ENCODE assay signal across 6 cellular contexts in the genomic region with DNA sequence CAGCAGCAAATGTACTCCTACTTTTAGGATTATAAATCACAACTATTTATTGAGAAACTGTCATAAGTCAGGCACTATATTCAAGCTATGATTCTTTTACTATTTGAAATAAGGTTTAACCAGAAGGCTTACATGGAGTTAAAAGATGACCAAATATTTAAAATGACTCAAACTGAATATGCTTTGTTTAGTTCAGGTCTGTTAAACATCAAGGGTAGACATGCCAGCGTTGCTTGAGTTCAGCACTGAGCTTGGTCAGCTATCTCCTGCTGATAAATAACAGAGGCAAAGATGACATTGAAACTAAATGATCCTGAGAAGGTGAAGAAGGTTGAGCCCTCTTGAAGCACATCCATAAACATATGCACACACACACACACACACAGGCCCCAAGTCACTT.
DNase-seq lines count a peak whose midpoint lies in the region; ATAC-seq, FAIRE-seq and TF ChIP-seq lines count a peak whose summit lies in the region.
"Not testable (repeated sequence)": the region's sequence is repeated elsewhere in the genome, so short reads cannot be mapped to it uniquely, and the experiment has no call there.

No MANE protein-coding gene starts in this region.

- H3K4me3 Mint-ChIP-seq in neural crest cell = not testable (repeated sequence)

- FAIRE-seq in RCC 7860 (lab: Jason Lieb, UNC) (peak; percentile 96), frontal cortex (lab: Jason Lieb, UNC) (peak; percentile 63)

- in situ Hi-C loops in Caki2 (cut with HindIII; ENCODE audit: low pct_unique_long_range_greater_than_20kb, low sequenced_read_pairs) = not testable (repeated sequence)

- not testable (repeated sequence) for TF ChIP-seq CTCF in neural crest cell (conservative IDR thresholded peaks at IDR 0.05)

- ATAC-seq in GM18907 (IDR thresholded peaks at IDR 0.05; ENCODE audit: unreplicated experiment) = peak; percentile 67

- H3K27ac Mint-ChIP-seq in neural crest cell (ENCODE audit: unreplicated experiment) = peak overlapping the region; percentile 19

- H3K27me3 Mint-ChIP-seq in neural crest cell (ENCODE audit: low read depth) = not testable (repeated sequence)

- not testable (repeated sequence) for H3K4me1 Mint-ChIP-seq in neural crest cell

- H3K9me3 Mint-ChIP-seq in neural crest cell = not testable (repeated sequence)

- DNase-seq in Caki2 (ENCODE audit: low read depth) (peak; percentile 15), kidney glomerular epithelial cell (lab: John Stamatoyannopoulos, UW) (peak; percentile 33)
- not testable (repeated sequence) for DNase-seq in RCC 7860 (ENCODE audit: low spot score); frontal cortex (ENCODE audit: low spot score in 2 of 2); neural crest cell (ENCODE audit: low read depth, low spot score)

- H3K36me3 Mint-ChIP-seq in neural crest cell (ENCODE audit: low read depth) = not testable (repeated sequence)
